1 cellular context compared by ENCODE assay signal in the genomic region with DNA sequence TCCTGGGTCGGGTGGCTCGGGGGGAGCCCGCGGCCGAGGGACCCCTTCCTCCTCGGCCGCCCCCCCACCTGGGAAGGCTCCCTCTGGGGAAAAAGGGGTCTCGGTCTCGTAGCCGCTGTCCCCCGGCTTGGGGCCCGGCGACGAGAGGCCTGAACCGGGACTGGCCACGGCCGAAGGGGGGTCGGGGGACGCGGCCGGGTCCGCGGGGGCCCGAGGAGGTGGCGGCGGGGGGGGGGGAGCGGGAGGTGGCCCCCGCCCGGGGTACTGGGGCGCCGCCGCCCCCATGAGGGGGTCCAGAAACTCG.
TF ChIP-seq lines count a peak whose summit lies in the region.

No MANE protein-coding gene starts in this region.

TF ChIP-seq in HepG2, 621 proteins besides CTCF, POLR2A, EP300 and RAD21:
- TF ChIP-seq HMG20A (CRISPR knock-in tag; IDR thresholded peaks at IDR 0.05; ENCODE audit: borderline replicate concordance), result no peak
- no peak for TF ChIP-seq ZNF329 (CRISPR knock-in tag; IDR thresholded peaks at IDR 0.05; ENCODE audit: low read depth)
- no peak for TF ChIP-seq CBX2 (IDR thresholded peaks at IDR 0.05; ENCODE audit: low read depth, low read length)
- no peak for TF ChIP-seq CBX2 (CRISPR knock-in tag; IDR thresholded peaks at IDR 0.05; ENCODE audit: low read depth)
TF ChIP-seq in HepG2: peak in this region for 0.
